ENCODE assay signal across 8 cellular contexts in genomic region chr5:140633081-140633471, GRCh38. TPM values are rescaled to one million over a fixed set of nuclear protein-coding genes. Genes with fewer than 3 reads are reported as not detected.
DNase-seq lines count a peak whose midpoint lies in the region; TF ChIP-seq lines count a peak whose summit lies in the region.

Gene CD14 (minus strand): TSS chr5:140633175. CDS start chr5:140633071, 104 bp downstream.

- H3K9ac ChIP-seq in MM.1S (ENCODE audit: low read length) (no peak within 1 kb of the TSS), smooth muscle cell (ENCODE audit: low read depth) (no peak within 1 kb of the TSS)

- 0 out of 2 replicates have a peak, but pooled peaks cover 2% of the 10 kb centered on the region for H3K4me1 ChIP-seq in MM.1S (ENCODE audit: low read length)
- no peaks in the 10 kb centered on the region for H3K4me1 ChIP-seq in smooth muscle cell (ENCODE audit: low read depth)

- no peaks in the 10 kb centered on the region for H3K9me2 ChIP-seq in MM.1S (replicated peaks; ENCODE audit: insufficient read depth, low read length)

- peak within 1 kb of the TSS; percentile 59 for H3K27ac Mint-ChIP-seq in T-helper 1 cell treated with Interleukin-12 subunit alpha and Interleukin-12 subunit beta and Interleukin-4 antibody, amounts not matched to agents 30 μg/mL and 1 μg/mL, for 36 hours
- H3K27ac Mint-ChIP-seq in brain: no peak within 1 kb of the TSS

- H3K36me3 ChIP-seq in MM.1S (replicated peaks; ENCODE audit: insufficient read depth, low read length) (no peaks in the 10 kb centered on the region), kidney epithelial cell (ENCODE audit: control insufficient read depth, insufficient read depth, low read length) (no peaks in the 10 kb centered on the region), smooth muscle cell (ENCODE audit: low read depth) (no peaks in the 10 kb centered on the region)

- peak; percentile 2; the same call in 1 of the 2 replicates for TF ChIP-seq CTCF in MM.1S (IDR thresholded peaks at IDR 0.05; ENCODE audit: low read length)
- TF ChIP-seq CTCF in brain (conservative IDR thresholded peaks at IDR 0.05): no peak
- TF ChIP-seq CTCF in kidney epithelial cell (IDR thresholded peaks at IDR 0.05; ENCODE audit: insufficient read depth, low read length, poor library complexity, severe bottlenecking): no peak
- no peak for TF ChIP-seq CTCF in subcutaneous adipose tissue (IDR thresholded peaks at IDR 0.05; ENCODE audit: low read depth)
- no peak for TF ChIP-seq CTCF in smooth muscle cell (IDR thresholded peaks at IDR 0.05; ENCODE audit: borderline replicate concordance, insufficient read depth, poor library complexity, severe bottlenecking)
- TF ChIP-seq CTCF in GM20000 (IDR thresholded peaks at IDR 0.05; ENCODE audit: extremely low read depth, missing control alignments): no peak

- H3K79me2 ChIP-seq in MM.1S (ENCODE audit: low read length) (no peaks in the 10 kb centered on the region), smooth muscle cell (ENCODE audit: low read depth) (no peaks in the 10 kb centered on the region)

- H4K20me1 ChIP-seq in MM.1S (ENCODE audit: insufficient read depth, low read length): no peaks in the 10 kb centered on the region
- no peaks in the 10 kb centered on the region for H4K20me1 ChIP-seq in smooth muscle cell (ENCODE audit: low read depth)

- H3K27ac ChIP-seq in MM.1S (ENCODE audit: low read length) (no peak within 1 kb of the TSS), smooth muscle cell (ENCODE audit: low read depth) (no peak within 1 kb of the TSS)

- peaks cover 18% of the 10 kb centered on the region for H3K4me1 Mint-ChIP-seq in T-helper 1 cell treated with Interleukin-12 subunit alpha and Interleukin-12 subunit beta and Interleukin-4 antibody, amounts not matched to agents 30 μg/mL and 1 μg/mL, for 36 hours (ENCODE audit: low read depth)
- H3K4me1 Mint-ChIP-seq in brain: peaks cover under 1% of the 10 kb centered on the region

- peaks cover 27% of the 10 kb centered on the region for H3K27me3 Mint-ChIP-seq in T-helper 1 cell treated with Interleukin-12 subunit alpha and Interleukin-12 subunit beta and Interleukin-4 antibody, amounts not matched to agents 30 μg/mL and 1 μg/mL, for 36 hours (ENCODE audit: low read depth)
- peaks cover 6% of the 10 kb centered on the region for H3K27me3 Mint-ChIP-seq in brain

- H2AFZ ChIP-seq in MM.1S (ENCODE audit: low read length): peak within 1 kb of the TSS; percentile 94
- H2AFZ ChIP-seq in smooth muscle cell (ENCODE audit: low read depth): no peak within 1 kb of the TSS

- DNase-seq in T-helper 1 cell: no peak
- no peak for DNase-seq in MM.1S
- DNase-seq in kidney epithelial cell (ENCODE audit: low read depth): no peak
- no peak for DNase-seq in smooth muscle cell (lab: John Stamatoyannopoulos, UW; ENCODE audit: unreplicated experiment)
- no peak for DNase-seq in GM20000 (ENCODE audit: low spot score)

- peak within 1 kb of the TSS; percentile 88 for H3K4me2 ChIP-seq in MM.1S (ENCODE audit: low read depth, low read length)
- H3K4me2 ChIP-seq in smooth muscle cell: no peak within 1 kb of the TSS

- H3K9me3 ChIP-seq in MM.1S (replicated peaks; ENCODE audit: insufficient read depth, low read length) (no peaks in the 10 kb centered on the region), smooth muscle cell (replicated peaks; ENCODE audit: low read depth) (peaks cover 7% of the 10 kb centered on the region)

- H3F3A ChIP-seq in MM.1S (ENCODE audit: insufficient read depth, low read length): peaks cover 8% of the 10 kb centered on the region
- H3F3A ChIP-seq in smooth muscle cell (ENCODE audit: low read depth): no peaks in the 10 kb centered on the region

- H3K36me3 Mint-ChIP-seq in T-helper 1 cell treated with Interleukin-12 subunit alpha and Interleukin-12 subunit beta and Interleukin-4 antibody, amounts not matched to agents 30 μg/mL and 1 μg/mL, for 36 hours (ENCODE audit: low read depth): no peaks in the 10 kb centered on the region
- H3K36me3 Mint-ChIP-seq in brain: no peaks in the 10 kb centered on the region

- H3K4me3 Mint-ChIP-seq in T-helper 1 cell treated with Interleukin-12 subunit alpha and Interleukin-12 subunit beta and Interleukin-4 antibody, amounts not matched to agents 30 μg/mL and 1 μg/mL, for 36 hours: peak within 1 kb of the TSS; percentile 84
- H3K4me3 Mint-ChIP-seq in brain: peak within 1 kb of the TSS in 1 of 5 experiments; percentile 79

- H3K4me3 ChIP-seq in MM.1S (ENCODE audit: low read length): peak within 1 kb of the TSS; percentile 59
- peak within 1 kb of the TSS; percentile 39 for H3K4me3 ChIP-seq in kidney epithelial cell (ENCODE audit: low read depth, low read length)
- no peak within 1 kb of the TSS for H3K4me3 ChIP-seq in smooth muscle cell

- H3K27me3 ChIP-seq in MM.1S (replicated peaks; ENCODE audit: insufficient read depth, low read length): 0 out of 2 replicates have a peak, but pooled peaks cover 6% of the 10 kb centered on the region
- peaks cover 20% of the 10 kb centered on the region for H3K27me3 ChIP-seq in kidney epithelial cell (ENCODE audit: control insufficient read depth, insufficient read depth, low read length)
- H3K27me3 ChIP-seq in smooth muscle cell (ENCODE audit: low read depth): no peaks in the 10 kb centered on the region

- 87% methylated on average over 11 of the region's 11 CpGs for WGBS in smooth muscle cell (ENCODE audit: low lambda C conversion rate)

- peaks cover 3% of the 10 kb centered on the region for H3K9me3 Mint-ChIP-seq in T-helper 1 cell treated with Interleukin-12 subunit alpha and Interleukin-12 subunit beta and Interleukin-4 antibody, amounts not matched to agents 30 μg/mL and 1 μg/mL, for 36 hours
- H3K9me3 Mint-ChIP-seq in brain: peaks cover 3 to 8% (median 6%) of the 10 kb centered on the region in 5 experiments

RNA-seq across cellular contexts. Expression of gene CD14, which starts in this region (rescaled TPM):
- polyA plus RNA-seq in brain (ENCODE audit: insufficient read depth, low read depth, low replicate concordance): 22.3 TPM
- total RNA-seq in kidney epithelial cell: 0.29 and 1.9 TPM in 2 replicates
- total RNA-seq in subcutaneous adipose tissue: 100 to 1,000 TPM in 2 of 4 donors, 10 to 100 TPM in 2; 61.2 to 114 (median 97.3) TPM
- total RNA-seq in smooth muscle cell: 0.54 TPM in 1 of 2 replicates, not detected in the other
- 0.09 and 0.69 TPM in 2 replicates for polyA plus RNA-seq in smooth muscle cell

Comparison
In these comparisons a context has a peak if more than half of its experiments do, and no peak if none do; other contexts are left out.
1. RNA of gene CD14 (total RNA-seq): 61.2 to 114 TPM in subcutaneous adipose tissue; 0.54 TPM in smooth muscle cell and 0.29 to 1.9 TPM in kidney epithelial cell; every median in the first group is over 10 times any median in the second.
2. RNA of gene CD14 (polyA plus RNA-seq): 22.3 TPM in brain (single experiment); 0.09 to 0.69 TPM in smooth muscle cell; every median in the first group is over 10 times any median in the second.